In genomic region chr6:155614606-155615005, GRCh38 we compare ENCODE assay signal across 8 cellular contexts.
"Had no signal": no experiment of that assay in that cellular context is flagged by ENCODE, and none has a peak within 500 bp of the region (broad histone marks: within the 10 kb centered on the region; RNA-seq: fewer than 3 reads in every experiment).

No MANE protein-coding gene starts in this region.

- ATAC-seq: GM12878 had no signal

- DNase-seq: GDM1, GF-D8 had no signal

- FAIRE-seq: G401.6, GM12878, GM12891, GM12892, GM18507, GM19239 had no signal

- H3K4me3 ChIP-seq: GM12878 had no signal
